1 cellular context compared by ENCODE assay signal in genomic region chr6:27808242-27809066, GRCh38.
A peak's percentile ranks its signal among the peaks of the same experiment; 100 is the strongest.
TF ChIP-seq lines count a peak whose summit lies in the region.

No MANE protein-coding gene starts in this region.

TF ChIP-seq in SK-N-SH, 30 proteins besides CTCF, POLR2A, EP300 and RAD21:
- TF ChIP-seq ZBTB33 (IDR thresholded peaks at IDR 0.05; ENCODE audit: borderline replicate concordance, low read depth) (peak; percentile 75), POLR2AphosphoS5 (IDR thresholded peaks at IDR 0.05; ENCODE audit: low read depth, low read length) (peak; percentile 87)
